29 cellular contexts compared by ENCODE assay signal in the genomic region with DNA sequence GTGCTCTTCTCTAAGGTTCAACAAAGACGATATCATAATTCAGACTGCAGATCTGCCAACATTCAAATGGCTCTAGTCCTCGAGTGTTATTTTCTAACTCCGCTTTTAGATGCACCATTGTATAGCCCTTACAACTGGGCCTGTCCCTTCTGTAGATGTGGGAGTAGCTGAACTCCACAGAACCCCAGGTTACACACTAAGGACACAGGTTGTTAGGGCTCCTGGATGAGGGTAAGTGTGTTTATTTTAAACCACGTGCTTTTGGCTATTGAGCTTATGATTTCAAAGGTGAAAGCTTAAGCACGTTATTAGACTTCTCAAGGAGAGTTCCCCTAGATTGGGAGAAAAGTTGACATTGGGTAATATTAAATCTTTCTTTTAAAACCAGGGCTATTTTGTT.
DNase-seq lines count a peak whose midpoint lies in the region; ATAC-seq, FAIRE-seq and TF ChIP-seq lines count a peak whose summit lies in the region.
"Had no signal": no experiment of that assay in that cellular context is flagged by ENCODE, and none has a peak within 500 bp of the region (broad histone marks: within the 10 kb centered on the region; RNA-seq: fewer than 3 reads in every experiment).

No MANE protein-coding gene starts in this region.

- H3K4me3 ChIP-seq in esophagus muscularis mucosa (no peak overlapping the region), lower lobe of right lung (no peak overlapping the region)
- H3K4me3 ChIP-seq: BLaER1, GM12878 had no signal

- H3K36me3 Mint-ChIP-seq in nephron progenitor cell (ENCODE audit: low read depth): peaks cover 91% of the 10 kb centered on the region

- peaks cover 17% of the 10 kb centered on the region for H3K4me1 Mint-ChIP-seq in nephron progenitor cell

- H3K27me3 Mint-ChIP-seq in nephron progenitor cell (ENCODE audit: low read depth, poor library complexity): no peaks in the 10 kb centered on the region
- H3K27me3 Mint-ChIP-seq: CD4-positive, alpha-beta T cell had no signal

- no peak for TF ChIP-seq EP300 in esophagus muscularis mucosa (IDR thresholded peaks at IDR 0.05)

- FAIRE-seq in urothelium cell line (lab: Jason Lieb, UNC) (no peak), H54 (lab: Jason Lieb, UNC) (no peak)
- FAIRE-seq: A204.1, GM12878, GM12892, GM19239 had no signal

- whole genome bisulfite sequencing in esophagus muscularis mucosa: 85% methylated on average over 5 of the region's 5 CpGs

- H3K9me3 Mint-ChIP-seq in nephron progenitor cell: peaks cover 5% of the 10 kb centered on the region
- H3K9me3 Mint-ChIP-seq: CD8-positive, alpha-beta T cell had no signal

- no peak overlapping the region for H3K4me3 Mint-ChIP-seq in nephron progenitor cell
- H3K4me3 Mint-ChIP-seq: CD14-positive monocyte; CD4-positive, alpha-beta T cell; CD8-positive, alpha-beta T cell had no signal

- H3K4me1 ChIP-seq in esophagus muscularis mucosa (peaks cover 8 to 20% (median 16%) of the 10 kb centered on the region in 4 donors), lower lobe of right lung (peaks cover 2% of the 10 kb centered on the region)
- H3K4me1 ChIP-seq: BE2C, Caco-2 had no signal

- TF ChIP-seq CTCF in esophagus muscularis mucosa (IDR thresholded peaks at IDR 0.05) (no peak), lower lobe of right lung (IDR thresholded peaks at IDR 0.05) (no peak), nephron progenitor cell (IDR thresholded peaks at IDR 0.05) (no peak)

- H3K27me3 ChIP-seq in esophagus muscularis mucosa (no peaks in the 10 kb centered on the region), lower lobe of right lung (ENCODE audit: low read depth) (no peaks in the 10 kb centered on the region)
- H3K27me3 ChIP-seq: BE2C, BLaER1 had no signal

- intact Hi-C loops in esophagus muscularis mucosa (cut with DNase I): no loop called here
- intact Hi-C loops in left colon (cut with DNase I, micrococcal nuclease): no loop called here
- intact Hi-C loops in lower lobe of right lung (cut with DNase I): no loop called here
- intact Hi-C loops in cardiac septum (cut with DNase I): no loop called here

- no peaks in the 10 kb centered on the region for H3K9me3 ChIP-seq in esophagus muscularis mucosa
- H3K9me3 ChIP-seq in lower lobe of right lung: no peaks in the 10 kb centered on the region
- H3K9me3 ChIP-seq: BE2C, Caco-2 had no signal

- DNase-seq in esophagus muscularis mucosa (ENCODE audit: extremely low spot score) (peak; percentile 10), left colon (no peak), lower lobe of right lung (no peak), nephron progenitor cell (no peak), D341Med (ENCODE audit: low spot score) (no peak), urothelium cell line (ENCODE audit: low spot score) (no peak), H54 (ENCODE audit: insufficient read length, low spot score) (no peak), cardiac septum (ENCODE audit: low spot score) (no peak)
- DNase-seq: 8988T; ACHN; BE2C; C1 segment of cervical spinal cord; Caco-2; Calu3; CD4-positive, alpha-beta T cell; CD8-positive, alpha-beta T cell; DMS 273 treated with DMSO at 0.1 percent for 48 hours; DMS153; DMS53; DMS79; DND-41; EL; GDM1 had no signal

- TF ChIP-seq POLR2A in esophagus muscularis mucosa (IDR thresholded peaks at IDR 0.05; ENCODE audit: low read depth): no peak
- no peak for TF ChIP-seq POLR2A in H54 (IDR thresholded peaks at IDR 0.05; ENCODE audit: low read depth, low read length)

- H3K27ac ChIP-seq in esophagus muscularis mucosa (replicated peaks in 1 of 4) (no peak overlapping the region), lower lobe of right lung (no peak overlapping the region)
- H3K27ac ChIP-seq: BLaER1 had no signal

- H3K27ac Mint-ChIP-seq in nephron progenitor cell: peak overlapping the region; percentile 58
- H3K27ac Mint-ChIP-seq: CD4-positive, alpha-beta T cell; CD8-positive, alpha-beta T cell had no signal

- ATAC-seq in left colon (peak; percentile 40), lower lobe of right lung (peak; percentile 63 to 75)
- ATAC-seq: CD8-positive, alpha-beta T cell; GM12878 had no signal

- H3K36me3 ChIP-seq in esophagus muscularis mucosa (peaks cover 19 to 52% (median 33%) of the 10 kb centered on the region in 4 donors), lower lobe of right lung (peaks cover 38% of the 10 kb centered on the region)
